Comparison of ENCODE assay signal across 32 cellular contexts in the genomic region with DNA sequence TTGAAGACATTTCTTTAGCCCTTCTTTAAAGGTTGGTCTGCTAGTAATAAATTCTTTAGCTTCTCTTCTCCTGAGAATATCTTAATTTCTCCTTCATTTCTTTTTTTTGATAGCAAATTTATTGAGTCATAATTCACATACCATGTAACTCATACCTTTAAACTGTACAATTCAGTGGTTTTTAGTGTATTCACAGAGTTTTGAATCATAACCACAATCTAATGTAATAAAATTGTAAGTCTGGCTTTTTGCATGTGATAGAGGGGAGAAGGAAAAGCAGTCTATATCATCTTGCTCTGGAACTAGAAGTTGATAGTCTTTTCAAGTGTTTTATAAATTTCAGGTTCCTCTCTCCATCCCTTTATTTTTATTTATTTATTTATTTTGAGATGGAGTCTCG.
"Had no signal": no experiment of that assay in that cellular context is flagged by ENCODE, and none has a peak within 500 bp of the region (broad histone marks: within the 10 kb centered on the region; RNA-seq: fewer than 3 reads in every experiment).

No MANE protein-coding gene starts in this region.

- H3K36me3 ChIP-seq: adrenal gland, cardiac muscle cell, gastroesophageal sphincter, pancreas, prostate gland, sigmoid colon, uterus had no signal

- H3K4me3 Mint-ChIP-seq: activated B cell treated with CpG ODN at 0.5 μM for 24 hours; activated CD4-positive, alpha-beta T cell treated with anti-CD3 and anti-CD28 coated beads for 36 hours; activated naive CD4-positive, alpha-beta T cell treated with anti-CD3 and anti-CD28 coated beads, Interleukin-2, amount 10 ng/mL, durations not matched to agents 7 days and 5 days; activated T-helper 1 cell treated with anti-CD3 and anti-CD28 coated beads, Interleukin-12 subunit alpha, Interleukin-12 subunit beta, Interleukin-2, Interleukin-4 antibody, amounts not matched to agents 30 ng/mL and 10 ng/mL and 1 ng/mL, durations not matched to agents 14 hours and 24 hours and 36 hours; brain; stimulated activated memory B cell treated with anti-CD40 and anti-IgM and Interleukin-4, amounts not matched to agents 10 μg/mL and 1 μg/mL and 100 μg/mL, for 72 hours; stimulated activated naive CD8-positive, alpha-beta T cell treated with anti-CD3 and anti-CD28 coated beads, Interleukin-15, amount 100 ng/mL, for 72 hours; T-cell; type B pancreatic cell had no signal

- H3K4me1 ChIP-seq: adrenal gland, gastroesophageal sphincter, pancreas, prostate gland, sigmoid colon, uterus had no signal

- ATAC-seq: activated CD4-positive, alpha-beta T cell treated with anti-CD3 and anti-CD28 coated beads for 36 hours; gastroesophageal sphincter; left cardiac atrium; left ventricle myocardium superior; mucosa of descending colon; pancreas; stimulated activated memory B cell treated with anti-CD40 and anti-IgM and Interleukin-4, amounts not matched to agents 10 μg/mL and 1 μg/mL and 100 μg/mL, for 72 hours; stimulated activated naive CD8-positive, alpha-beta T cell treated with anti-CD3 and anti-CD28 coated beads, Interleukin-15, amount 100 ng/mL, for 72 hours; T-cell had no signal

- H3K9me3 ChIP-seq: adrenal gland, gastroesophageal sphincter, mucosa of descending colon, pancreas, prostate gland, sigmoid colon, uterus had no signal

- H3K27me3 ChIP-seq: adrenal gland, cardiac muscle cell, dorsolateral prefrontal cortex, hepatocyte, pancreas, uterus had no signal

- H3K27me3 Mint-ChIP-seq: activated B cell treated with CpG ODN at 0.5 μM for 24 hours; activated CD4-positive, alpha-beta T cell treated with anti-CD3 and anti-CD28 coated beads for 36 hours; activated naive CD4-positive, alpha-beta T cell treated with anti-CD3 and anti-CD28 coated beads, Interleukin-2, amount 10 ng/mL, durations not matched to agents 7 days and 5 days; brain; stimulated activated naive CD8-positive, alpha-beta T cell treated with anti-CD3 and anti-CD28 coated beads, Interleukin-15, amount 100 ng/mL, for 72 hours; T-cell; type B pancreatic cell had no signal

- H2AFZ ChIP-seq: hepatocyte had no signal

- H3K27ac Mint-ChIP-seq: activated B cell treated with CpG ODN at 0.5 μM for 24 hours; activated CD4-positive, alpha-beta T cell treated with anti-CD3 and anti-CD28 coated beads for 36 hours; activated naive CD4-positive, alpha-beta T cell treated with anti-CD3 and anti-CD28 coated beads, Interleukin-2, amount 10 ng/mL, durations not matched to agents 7 days and 5 days; activated T-helper 1 cell treated with anti-CD3 and anti-CD28 coated beads, Interleukin-12 subunit alpha, Interleukin-12 subunit beta, Interleukin-2, Interleukin-4 antibody, amounts not matched to agents 30 ng/mL and 10 ng/mL and 1 ng/mL, durations not matched to agents 14 hours and 24 hours and 36 hours; brain; stimulated activated memory B cell treated with anti-CD40 and anti-IgM and Interleukin-4, amounts not matched to agents 10 μg/mL and 1 μg/mL and 100 μg/mL, for 72 hours; stimulated activated naive CD8-positive, alpha-beta T cell treated with anti-CD3 and anti-CD28 coated beads, Interleukin-15, amount 100 ng/mL, for 72 hours; T-cell; type B pancreatic cell had no signal

- H3K4me1 Mint-ChIP-seq: activated B cell treated with CpG ODN at 0.5 μM for 24 hours; activated naive CD4-positive, alpha-beta T cell treated with anti-CD3 and anti-CD28 coated beads, Interleukin-2, amount 10 ng/mL, durations not matched to agents 7 days and 5 days; stimulated activated memory B cell treated with anti-CD40 and anti-IgM and Interleukin-4, amounts not matched to agents 10 μg/mL and 1 μg/mL and 100 μg/mL, for 72 hours had no signal

- H3K4me2 ChIP-seq: hepatocyte had no signal

- H3K36me3 Mint-ChIP-seq: activated naive CD4-positive, alpha-beta T cell treated with anti-CD3 and anti-CD28 coated beads, Interleukin-2, amount 10 ng/mL, durations not matched to agents 7 days and 5 days; stimulated activated memory B cell treated with anti-CD40 and anti-IgM and Interleukin-4, amounts not matched to agents 10 μg/mL and 1 μg/mL and 100 μg/mL, for 72 hours had no signal

- H3K9me3 Mint-ChIP-seq: activated B cell treated with CpG ODN at 0.5 μM for 24 hours; activated naive CD4-positive, alpha-beta T cell treated with anti-CD3 and anti-CD28 coated beads, Interleukin-2, amount 10 ng/mL, durations not matched to agents 7 days and 5 days; activated T-helper 1 cell treated with anti-CD3 and anti-CD28 coated beads, Interleukin-12 subunit alpha, Interleukin-12 subunit beta, Interleukin-2, Interleukin-4 antibody, amounts not matched to agents 30 ng/mL and 10 ng/mL and 1 ng/mL, durations not matched to agents 14 hours and 24 hours and 36 hours; stimulated activated memory B cell treated with anti-CD40 and anti-IgM and Interleukin-4, amounts not matched to agents 10 μg/mL and 1 μg/mL and 100 μg/mL, for 72 hours; stimulated activated naive CD8-positive, alpha-beta T cell treated with anti-CD3 and anti-CD28 coated beads, Interleukin-15, amount 100 ng/mL, for 72 hours; T-cell; type B pancreatic cell had no signal

- H3K27ac ChIP-seq: adrenal gland, cardiac muscle cell, coronary artery, gastroesophageal sphincter, hepatocyte, pancreas, prostate gland, sigmoid colon, uterus had no signal

- DNase-seq: activated B cell treated with CpG ODN at 0.5 μM for 24 hours; activated CD4-positive, alpha-beta T cell treated with anti-CD3 and anti-CD28 coated beads for 36 hours; activated CD4-positive, alpha-beta T cell treated with anti-CD3 and anti-CD28 coated beads, Interleukin-2, amount 50 U/mL, for 4 hours; activated gamma-delta T cell; activated naive CD4-positive, alpha-beta T cell treated with anti-CD3 and anti-CD28 coated beads, Interleukin-2, amount 10 ng/mL, durations not matched to agents 7 days and 5 days; activated T-cell treated with anti-CD3 and anti-CD28 coated beads for 4 hours; adrenal gland; aorta; dorsolateral prefrontal cortex; effector memory CD4-positive, alpha-beta T cell; left cardiac atrium; left ventricle myocardium superior; mucosa of descending colon; pancreas; sigmoid colon; small intestine; stimulated activated CD4-positive, alpha-beta T cell treated with anti-CD3 and anti-CD28 coated beads, Interleukin-1b, Interleukin-23, amount 100 ng/mL, for 48 hours; stimulated activated CD4-positive, alpha-beta T cell treated with anti-CD3 and anti-CD28 coated beads, Interleukin-4, amount 100 ng/mL, for 4 hours; stimulated activated CD8-positive, alpha-beta memory T cell treated with anti-CD3 and anti-CD28 coated beads, Interleukin-4, amount 100 ng/mL, for 48 hours; stimulated activated naive CD8-positive, alpha-beta T cell treated with anti-CD3 and anti-CD28 coated beads, Interleukin-15, amount 100 ng/mL, for 72 hours; substantia nigra; T-cell; uterus had no signal

- H3K79me2 ChIP-seq: hepatocyte had no signal

- H3K4me3 ChIP-seq: adrenal gland, cardiac muscle cell, coronary artery, dorsolateral prefrontal cortex, gastroesophageal sphincter, hepatocyte, mucosa of descending colon, pancreas, prostate gland, sigmoid colon, uterus had no signal
